18 cellular contexts compared by ENCODE assay signal in genomic region chr7:151659219-151659618, GRCh38.
"Had no signal": no experiment of that assay in that cellular context is flagged by ENCODE, and none has a peak within 500 bp of the region (broad histone marks: within the 10 kb centered on the region; RNA-seq: fewer than 3 reads in every experiment).

No MANE protein-coding gene starts in this region.

- H2AFZ ChIP-seq: hepatocyte had no signal

- H3K4me3 ChIP-seq: colonic mucosa, hepatocyte, left ventricle myocardium inferior, lower lobe of right lung, psoas muscle had no signal

- H3K27ac ChIP-seq: colonic mucosa, foreskin keratinocyte, hepatocyte, left ventricle myocardium inferior, lower lobe of right lung, psoas muscle had no signal

- H3K27ac Mint-ChIP-seq: memory B cell, mesothelial cell of epicardium, natural killer cell, type B pancreatic cell had no signal

- H3K4me3 Mint-ChIP-seq: memory B cell, mesothelial cell of epicardium, natural killer cell, type B pancreatic cell had no signal

- ATAC-seq: foreskin keratinocyte, left cardiac atrium, lower lobe of right lung, natural killer cell, psoas muscle had no signal

- H3K4me1 Mint-ChIP-seq: mesothelial cell of epicardium had no signal

- H3K9me3 ChIP-seq: colonic mucosa, left ventricle myocardium inferior, lower lobe of right lung, psoas muscle had no signal

- DNase-seq: colonic mucosa; dermis blood vessel endothelial cell; erythroblast; foreskin keratinocyte; kidney; left cardiac atrium; left ventricle myocardium inferior; lower lobe of right lung; natural killer cell; psoas muscle; retina; small intestine; stimulated activated CD4-positive, alpha-beta T cell treated with anti-CD3 and anti-CD28 coated beads, Interleukin-2, amount 100 ng/mL, for 48 hours; stimulated activated naive CD4-positive, alpha-beta T cell treated with Interleukin-2 at 50 U/mL for 16 hours had no signal

- H3K4me1 ChIP-seq: colonic mucosa, foreskin keratinocyte, lower lobe of right lung, psoas muscle had no signal

- H3K79me2 ChIP-seq: hepatocyte had no signal

- H3K27me3 Mint-ChIP-seq: memory B cell had no signal

- H3K36me3 ChIP-seq: colonic mucosa, left ventricle myocardium inferior, lower lobe of right lung had no signal

- H3K4me2 ChIP-seq: hepatocyte had no signal

- H3K27me3 ChIP-seq: colonic mucosa, foreskin keratinocyte, hepatocyte had no signal

- H3K9me3 Mint-ChIP-seq: memory B cell, mesothelial cell of epicardium, natural killer cell, type B pancreatic cell had no signal

- H3K36me3 Mint-ChIP-seq: mesothelial cell of epicardium, natural killer cell, type B pancreatic cell had no signal
